Comparison of ENCODE assay signal across 1 cellular context in genomic region chr2:187569571-187569970, GRCh38.
TF ChIP-seq lines count a peak whose summit lies in the region.

No MANE protein-coding gene starts in this region.

TF ChIP-seq in IMR-90, 13 proteins besides CTCF, POLR2A, EP300 and RAD21 (continued from another document):
- no peak for TF ChIP-seq ELK1 (IDR thresholded peaks at IDR 0.05; ENCODE audit: borderline replicate concordance, low read depth, low read length)
- TF ChIP-seq FOS (IDR thresholded peaks at IDR 0.05; ENCODE audit: low read depth, low read length), result no peak
TF ChIP-seq in IMR-90: peak in this region for 0.
